Comparison of ENCODE assay signal across 14 cellular contexts in the genomic region with DNA sequence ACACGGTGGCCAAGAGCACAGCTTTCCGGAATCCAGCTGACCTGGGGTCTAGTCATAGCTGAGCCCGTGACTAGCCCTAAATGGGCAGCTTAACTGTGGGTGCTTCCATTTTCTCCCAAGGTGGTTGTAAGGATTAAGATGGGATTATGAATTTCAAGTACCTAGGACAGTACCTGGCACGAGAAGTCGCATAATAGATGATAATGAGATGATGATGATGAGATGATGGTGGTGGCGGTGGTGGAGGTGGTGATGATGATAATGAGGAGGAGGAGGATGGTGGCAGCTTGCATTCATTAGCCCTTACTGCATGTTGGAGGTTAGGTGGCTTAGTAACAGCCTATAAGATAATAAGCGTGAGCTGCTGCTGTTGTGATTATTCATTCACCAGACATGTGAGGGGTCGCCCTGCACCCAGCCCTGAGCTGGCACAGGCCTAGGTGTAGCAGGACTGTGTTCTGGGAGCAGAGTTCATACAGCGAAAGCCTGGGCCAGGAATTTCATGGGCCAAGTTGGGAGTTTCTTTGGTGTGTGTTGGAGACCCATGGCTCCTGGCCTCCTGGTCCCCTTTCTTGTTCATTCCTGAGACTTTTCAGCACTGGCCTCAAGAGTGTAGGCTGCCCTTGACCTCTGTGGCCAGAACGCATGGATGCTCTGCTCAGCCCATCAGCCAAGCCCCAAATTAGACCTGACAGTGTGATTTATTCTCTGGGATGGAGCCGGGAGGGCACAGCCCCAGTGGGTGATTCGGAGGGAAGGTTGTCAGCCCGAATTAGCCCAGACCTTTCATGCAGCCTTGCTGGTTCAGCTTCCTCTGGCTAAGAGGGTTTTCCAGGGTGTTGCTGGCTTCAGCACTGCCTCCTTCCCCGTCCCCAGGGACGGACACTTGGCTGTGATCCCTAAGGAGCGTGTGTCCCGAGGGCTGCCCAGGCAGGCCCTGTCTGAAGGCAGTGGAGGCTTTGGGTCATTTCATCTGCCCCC.
A peak's percentile ranks its signal among the peaks of the same experiment; 100 is the strongest.
DNase-seq lines count a peak whose midpoint lies in the region; ATAC-seq, FAIRE-seq and TF ChIP-seq lines count a peak whose summit lies in the region.
"Had no signal": no experiment of that assay in that cellular context is flagged by ENCODE, and none has a peak within 500 bp of the region (broad histone marks: within the 10 kb centered on the region; RNA-seq: fewer than 3 reads in every experiment).

No MANE protein-coding gene starts in this region.

- peak overlapping the region; percentile 51; the same call in 1 of the 2 replicates for H3K27ac ChIP-seq in BLaER1
- H3K27ac ChIP-seq in Karpas-422 (ENCODE audit: low read length), result peak overlapping the region; percentile 99
- no peak overlapping the region for H3K27ac ChIP-seq in K562 (ENCODE audit: extremely low read depth, low read depth, low read length)
- H3K27ac ChIP-seq in suprapubic skin, result no peak overlapping the region
- H3K27ac ChIP-seq: tibial artery had no signal

- H3K9ac ChIP-seq in BLaER1 (no peak overlapping the region), Karpas-422 (ENCODE audit: low read length) (peak overlapping the region; percentile 82), K562 (ENCODE audit: insufficient read depth in 1 of 2, low read depth in 2 of 2, low read length in 2 of 2) (peak overlapping the region in 1 of 2 experiments; percentile 45; a peak in 1 of 4 replicates)

- TF ChIP-seq EP300 in K562 (IDR thresholded peaks at IDR 0.05; ENCODE audit: low read length) (no peak), suprapubic skin (IDR thresholded peaks at IDR 0.05) (no peak)

- no peak for TF ChIP-seq CTCF in K562 (IDR thresholded peaks at IDR 0.05 in 2 of 3, conservative IDR thresholded peaks at IDR 0.05 in 1 of 3; ENCODE audit: insufficient read depth in 2 of 3, low read depth in 1 of 3, low read length in 3 of 3)
- no peak for TF ChIP-seq CTCF in nephron progenitor cell (IDR thresholded peaks at IDR 0.05)
- TF ChIP-seq CTCF in suprapubic skin (IDR thresholded peaks at IDR 0.05), result no peak
- no peak for TF ChIP-seq CTCF in Calu3 (IDR thresholded peaks at IDR 0.05; ENCODE audit: unreplicated experiment)

- peaks cover 7% of the 10 kb centered on the region; the same call in 1 of the 2 replicates for H4K20me1 ChIP-seq in BLaER1
- H4K20me1 ChIP-seq in Karpas-422 (ENCODE audit: insufficient read depth, low read depth, low read length), result no peaks in the 10 kb centered on the region
- no peaks in the 10 kb centered on the region for H4K20me1 ChIP-seq in K562 (replicated peaks; ENCODE audit: control insufficient read depth, insufficient read depth, low read length)

- no peaks in the 10 kb centered on the region for H3K9me2 ChIP-seq in Karpas-422 (replicated peaks; ENCODE audit: insufficient read depth, low read length)

- CTCF ChIA-PET in K562 (lab: Yijun Ruan, JAX; ENCODE audit: low intra/inter-chr PET ratio), result no interaction called here
- CTCF ChIA-PET in Calu3 (lab: Charles Lee), result no interaction called here

- H3K36me3 Mint-ChIP-seq in nephron progenitor cell (ENCODE audit: low read depth) (peaks cover 14% of the 10 kb centered on the region), Calu3 (ENCODE audit: insufficient read depth, unreplicated experiment) (peaks cover 26% of the 10 kb centered on the region)
- peaks cover 8% of the 10 kb centered on the region for H3K36me3 Mint-ChIP-seq in activated naive CD8-positive, alpha-beta T cell treated with anti-CD3 and anti-CD28 coated beads for 36 hours

- FAIRE-seq in K562 (lab: Jason Lieb, UNC), result no peak
- FAIRE-seq: frontal cortex had no signal

- in situ Hi-C loops in K562 (cut with MboI), result no loop called here

- POLR2A ChIA-PET in K562 (lab: Yijun Ruan, JAX), result interaction anchor here (0.5 kb wide), 1 partner anchor 48 kb away, joined by 3 read pairs; no protein-coding TSS in a partner anchor

- DNase-seq in Karpas-422 (no peak), K562 (ENCODE audit: extremely low read depth in 1 of 4, low spot score in 3 of 4) (no peak), nephron progenitor cell (peak; percentile 42), posterior vena cava (ENCODE audit: low spot score) (no peak), suprapubic skin (ENCODE audit: low spot score in 2 of 2) (no peak), Calu3 (no peak)
- no peak for DNase-seq in activated naive CD8-positive, alpha-beta T cell treated with anti-CD3 and anti-CD28 coated beads for 36 hours
- DNase-seq: activated CD8-positive, alpha-beta memory T cell treated with anti-CD3 and anti-CD28 coated beads for 24 hours; body of pancreas; mucosa of descending colon; NCI-H1930 had no signal

- BruUV-seq in K562 (replicated peaks; lab: Mats Ljungman, UMichigan) (no TSS peak), Calu3 (replicated peaks; lab: Mats Ljungman, UMichigan) (no TSS peak)

- H3K4me1 Mint-ChIP-seq in nephron progenitor cell (peaks cover 54% of the 10 kb centered on the region), Calu3 (ENCODE audit: low read depth, unreplicated experiment) (peaks cover 21% of the 10 kb centered on the region)
- H3K4me1 Mint-ChIP-seq in activated naive CD8-positive, alpha-beta T cell treated with anti-CD3 and anti-CD28 coated beads for 36 hours, result no peaks in the 10 kb centered on the region

- TF ChIP-seq POLR2A in K562 (conservative IDR thresholded peaks at IDR 0.05) (no peak), suprapubic skin (IDR thresholded peaks at IDR 0.05) (no peak)

- H3K4me1 ChIP-seq in BLaER1 (peaks cover 42% of the 10 kb centered on the region), Karpas-422 (ENCODE audit: low read length) (peaks cover 57% of the 10 kb centered on the region), K562 (replicated peaks in 1 of 2; ENCODE audit: control insufficient read depth in 2 of 2, insufficient read depth in 2 of 2, low read length in 2 of 2) (no peaks in the 10 kb centered on the region), suprapubic skin (peaks cover 7% of the 10 kb centered on the region)

- H2AFZ ChIP-seq in Karpas-422 (ENCODE audit: low read length), result no peak overlapping the region
- no peak overlapping the region for H2AFZ ChIP-seq in K562 (ENCODE audit: low read depth, low read length)

- H3K27me3 ChIP-seq in BLaER1 (no peaks in the 10 kb centered on the region), Karpas-422 (ENCODE audit: low read length) (no peaks in the 10 kb centered on the region), K562 (ENCODE audit: control insufficient read depth in 2 of 2, insufficient read depth in 2 of 2, low read length in 2 of 2) (peaks cover 10 to 32% of the 10 kb centered on the region in 2 experiments; a peak in 4 of 5 replicates), suprapubic skin (no peaks in the 10 kb centered on the region)
- H3K27me3 ChIP-seq: body of pancreas, tibial artery had no signal

- H3K9me3 Mint-ChIP-seq in nephron progenitor cell, result peaks cover 6% of the 10 kb centered on the region
- H3K9me3 Mint-ChIP-seq in activated naive CD8-positive, alpha-beta T cell treated with anti-CD3 and anti-CD28 coated beads for 36 hours, result peaks cover 3% of the 10 kb centered on the region
- H3K9me3 Mint-ChIP-seq in Calu3 (ENCODE audit: low read depth, unreplicated experiment), result peaks cover 2% of the 10 kb centered on the region

- intact Hi-C loops in K562 (cut with micrococcal nuclease) (no loop called here), posterior vena cava (cut with DNase I) (no loop called here), Calu3 (cut with micrococcal nuclease; ENCODE audit: unreplicated experiment) (no loop called here)

- H3K27ac Mint-ChIP-seq in nephron progenitor cell, result peak overlapping the region; percentile 72
- no peak overlapping the region for H3K27ac Mint-ChIP-seq in activated naive CD8-positive, alpha-beta T cell treated with anti-CD3 and anti-CD28 coated beads for 36 hours
- no peak overlapping the region for H3K27ac Mint-ChIP-seq in Calu3 (ENCODE audit: unreplicated experiment)

- ATAC-seq in K562, result no peak; the same call in 2 of the 3 replicates
- ATAC-seq: body of pancreas, mucosa of descending colon had no signal

- H3K4me2 ChIP-seq in BLaER1 (no peak overlapping the region), Karpas-422 (ENCODE audit: low read depth, low read length, poor library complexity, severe bottlenecking) (peak overlapping the region; percentile 79), K562 (ENCODE audit: insufficient read depth, low read length) (no peak overlapping the region)

- WGBS in K562 (ENCODE audit: insufficient coverage, low coverage, missing lambda C conversion rate), result 6% methylated on average over 17 of the region's 17 CpGs
- 76% methylated on average over 15 of the region's 17 CpGs for WGBS in suprapubic skin

- no peak for TF ChIP-seq RAD21 in K562 (CRISPR knock-in tag; conservative IDR thresholded peaks at IDR 0.05 in 1 of 2, IDR thresholded peaks at IDR 0.05 in 1 of 2)

- H3K9me3 ChIP-seq in BLaER1, result no peaks in the 10 kb centered on the region
- no peaks in the 10 kb centered on the region for H3K9me3 ChIP-seq in Karpas-422 (ENCODE audit: low read length)
- no peaks in the 10 kb centered on the region for H3K9me3 ChIP-seq in K562 (replicated peaks; ENCODE audit: control insufficient read depth, insufficient read depth, low read depth, low read length)
- no peaks in the 10 kb centered on the region for H3K9me3 ChIP-seq in suprapubic skin
- H3K9me3 ChIP-seq: body of pancreas, mucosa of descending colon, tibial artery had no signal

- H3K4me3 Mint-ChIP-seq in nephron progenitor cell (peak overlapping the region; percentile 55), Calu3 (ENCODE audit: low read depth, unreplicated experiment) (no peak overlapping the region)
- no peak overlapping the region for H3K4me3 Mint-ChIP-seq in activated naive CD8-positive, alpha-beta T cell treated with anti-CD3 and anti-CD28 coated beads for 36 hours

- H3K27me3 Mint-ChIP-seq in nephron progenitor cell (ENCODE audit: low read depth, poor library complexity), result peaks cover 7% of the 10 kb centered on the region
- H3K27me3 Mint-ChIP-seq in activated naive CD8-positive, alpha-beta T cell treated with anti-CD3 and anti-CD28 coated beads for 36 hours, result no peaks in the 10 kb centered on the region
- no peaks in the 10 kb centered on the region for H3K27me3 Mint-ChIP-seq in Calu3 (ENCODE audit: unreplicated experiment)

- no peaks in the 10 kb centered on the region for H3K9me1 ChIP-seq in K562 (ENCODE audit: control insufficient read depth, insufficient read depth, low read length)

- H3K79me2 ChIP-seq in Karpas-422 (ENCODE audit: low read length), result peaks cover 61% of the 10 kb centered on the region
- H3K79me2 ChIP-seq in K562 (ENCODE audit: control insufficient read depth, insufficient read depth, low read length), result no peaks in the 10 kb centered on the region

- H3K36me3 ChIP-seq in BLaER1 (peaks cover 10% of the 10 kb centered on the region), Karpas-422 (ENCODE audit: insufficient read depth, low read length) (peaks cover 4% of the 10 kb centered on the region; the same call in 1 of the 2 replicates), K562 (ENCODE audit: control insufficient read depth, insufficient read depth, low read length) (no peaks in the 10 kb centered on the region), suprapubic skin (no peaks in the 10 kb centered on the region)
- H3K36me3 ChIP-seq: tibial artery had no signal

- H3K4me3 ChIP-seq in BLaER1, result no peak overlapping the region
- no peak overlapping the region for H3K4me3 ChIP-seq in Karpas-422 (ENCODE audit: low read length)
- H3K4me3 ChIP-seq in K562, result no peak overlapping the region
- no peak overlapping the region for H3K4me3 ChIP-seq in suprapubic skin
- H3K4me3 ChIP-seq: body of pancreas, mucosa of descending colon, tibial artery had no signal

TF ChIP-seq in K562, 482 proteins besides CTCF, POLR2A, EP300 and RAD21 (continues in another document):
- peak; percentile 9 for TF ChIP-seq MEIS2 (IDR thresholded peaks at IDR 0.05; ENCODE audit: partially characterized antibody)

Comparison
In these comparisons a context has a peak if more than half of its experiments do, and no peak if none do; other contexts are left out.
1. H3K27ac ChIP-seq: peak in BLaER1 (single experiment) and Karpas-422 (single experiment); none in K562 (single experiment) and suprapubic skin (single experiment).